Comparison of ENCODE assay signal across 8 cellular contexts in the genomic region with DNA sequence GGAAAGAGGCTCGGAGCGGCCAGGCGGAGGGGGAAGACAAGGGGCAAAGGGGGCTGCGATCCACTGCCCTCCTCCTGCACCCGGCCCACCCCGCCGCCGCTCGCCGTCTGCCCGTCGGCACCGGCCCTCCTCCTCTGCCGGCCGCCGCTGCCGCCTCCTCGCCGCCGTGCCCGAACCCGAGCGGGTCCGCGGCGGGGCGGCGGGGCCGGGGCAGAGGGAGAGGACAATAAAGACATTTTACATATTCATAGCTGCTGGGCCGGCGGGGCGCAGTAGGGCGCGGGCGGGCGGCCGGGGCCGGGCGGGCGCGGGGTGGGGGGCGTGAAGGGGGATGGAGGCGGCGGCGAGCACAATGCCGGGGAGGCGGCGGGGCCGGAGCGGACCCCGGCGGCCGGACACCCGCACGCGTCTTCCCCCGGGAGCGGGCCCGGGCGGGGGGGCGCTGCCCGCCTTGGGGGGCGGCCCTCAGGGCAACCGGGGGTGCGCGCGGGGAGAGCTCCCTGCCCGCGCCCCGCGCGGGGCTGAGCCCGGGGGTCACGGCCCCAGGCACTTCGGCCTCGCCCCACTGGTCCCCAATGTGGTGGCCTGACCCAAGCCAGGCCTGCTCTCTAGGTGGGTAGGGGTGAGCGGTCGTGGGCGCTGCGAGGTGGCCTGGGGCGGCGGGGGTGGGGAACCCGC. TPM values are rescaled to one million over a fixed set of nuclear protein-coding genes. Genes with fewer than 3 reads are reported as not detected.
A peak's percentile ranks its signal among the peaks of the same experiment; 100 is the strongest.
DNase-seq lines count a peak whose midpoint lies in the region; ATAC-seq and TF ChIP-seq lines count a peak whose summit lies in the region.

No MANE protein-coding gene starts in this region.

- BruUV-seq in OCI-LY7 (replicated peaks; lab: Mats Ljungman, UMichigan), result no TSS peak

- peak overlapping the region; percentile 50 for H2AFZ ChIP-seq in OCI-LY7 (ENCODE audit: low read length)

- H3K4me3 ChIP-seq in OCI-LY7 (ENCODE audit: low read depth, low read length, poor library complexity, severe bottlenecking), result peak overlapping the region; percentile 82
- H3K4me3 ChIP-seq in lower lobe of right lung, result peak overlapping the region; percentile 98
- peak overlapping the region in 4 of 5 donors; percentile 75 to 82 (median 78) for H3K4me3 ChIP-seq in subcutaneous abdominal adipose tissue (ENCODE audit: low read depth in 1 of 5, low read length in 5 of 5)

- H3K9ac ChIP-seq in subcutaneous abdominal adipose tissue (ENCODE audit: low read length in 5 of 5), result peak overlapping the region in 4 of 5 donors; percentile 84 to 94 (median 87)

- H3K9me3 Mint-ChIP-seq in activated CD4-positive, alpha-beta T cell treated with anti-CD3 and anti-CD28 coated beads, Interleukin-2, amount 10 ng/mL, durations not matched to agents 24 days and 14 days, result no peaks in the 10 kb centered on the region
- peaks cover 7% of the 10 kb centered on the region for H3K9me3 Mint-ChIP-seq in chondrocyte (ENCODE audit: low read depth)

- peak overlapping the region; percentile 98 for H3K4me3 Mint-ChIP-seq in activated CD4-positive, alpha-beta T cell treated with anti-CD3 and anti-CD28 coated beads, Interleukin-2, amount 10 ng/mL, durations not matched to agents 24 days and 14 days
- H3K4me3 Mint-ChIP-seq in chondrocyte (ENCODE audit: unreplicated experiment), result peak overlapping the region; percentile 87

- ATAC-seq in HG02623 (IDR thresholded peaks at IDR 0.05; ENCODE audit: unreplicated experiment) (peak; percentile 3), lower lobe of right lung (peak; percentile 22 to 41)

- CTCF ChIA-PET in OCI-LY7 (lab: Charles Lee; ENCODE audit: unreplicated experiment), result interaction anchor here (0.6 to 1.0 kb wide), 2 partner anchors 141 to 700 kb away, joined by 3 read pairs; no protein-coding TSS in a partner anchor

- no peak for TF ChIP-seq CTCF in OCI-LY7 (conservative IDR thresholded peaks at IDR 0.05; ENCODE audit: low read length)
- no peak for TF ChIP-seq CTCF in chondrocyte (IDR thresholded peaks at IDR 0.05)
- no peak for TF ChIP-seq CTCF in lower lobe of right lung (IDR thresholded peaks at IDR 0.05)

- no peaks in the 10 kb centered on the region; the same call in 1 of the 2 replicates for H3K79me2 ChIP-seq in OCI-LY7 (ENCODE audit: insufficient read depth, low read depth, low read length)

- peaks cover 42% of the 10 kb centered on the region for H3K4me1 Mint-ChIP-seq in activated CD4-positive, alpha-beta T cell treated with anti-CD3 and anti-CD28 coated beads, Interleukin-2, amount 10 ng/mL, durations not matched to agents 24 days and 14 days
- H3K4me1 Mint-ChIP-seq in chondrocyte (ENCODE audit: low read depth), result peaks cover 44% of the 10 kb centered on the region

- intact Hi-C loops in activated CD4-positive, alpha-beta T cell treated with anti-CD3 and anti-CD28 coated beads, Interleukin-2, amount 10 ng/mL, durations not matched to agents 24 days and 14 days (cut with micrococcal nuclease), result loop anchor here (2.0 to 10.0 kb wide), 8 partner anchors 99 to 1590 kb away; a partner anchor contains a TSS
- intact Hi-C loops in OCI-LY7 (cut with micrococcal nuclease; ENCODE audit: unreplicated experiment) (loop anchor here (1.0 to 5.0 kb wide), 7 partner anchors 136 to 716 kb away; a partner anchor contains a TSS), lower lobe of right lung (cut with DNase I) (no loop called here)

- peaks cover 17% of the 10 kb centered on the region for H3K9me3 ChIP-seq in OCI-LY7 (ENCODE audit: low read length)
- H3K9me3 ChIP-seq in lower lobe of right lung, result no peaks in the 10 kb centered on the region
- H3K9me3 ChIP-seq in subcutaneous abdominal adipose tissue (ENCODE audit: control insufficient read depth in 5 of 5, low read length in 5 of 5), result peaks cover 0 to 3% (median 0%) of the 10 kb centered on the region in 5 donors

- peak overlapping the region; percentile 77 for H3K27ac ChIP-seq in OCI-LY7 (ENCODE audit: low read depth, low read length, poor library complexity, severe bottlenecking)
- H3K27ac ChIP-seq in lower lobe of right lung, result peak overlapping the region; percentile 92
- H3K27ac ChIP-seq in subcutaneous abdominal adipose tissue (ENCODE audit: low read depth, low read length), result peak overlapping the region; percentile 96

- H3K27ac Mint-ChIP-seq in activated CD4-positive, alpha-beta T cell treated with anti-CD3 and anti-CD28 coated beads, Interleukin-2, amount 10 ng/mL, durations not matched to agents 24 days and 14 days, result peak overlapping the region; percentile 99
- H3K27ac Mint-ChIP-seq in chondrocyte (ENCODE audit: unreplicated experiment), result peak overlapping the region; percentile 87

- H3K27me3 ChIP-seq in lower lobe of right lung (ENCODE audit: low read depth) (no peaks in the 10 kb centered on the region), subcutaneous abdominal adipose tissue (ENCODE audit: control insufficient read depth in 5 of 5, insufficient read depth in 4 of 5, low read length in 5 of 5) (no peaks in the 10 kb centered on the region)

- POLR2A ChIA-PET in OCI-LY7 (lab: Charles Lee), result interaction anchor here (0.8 to 2.7 kb wide), 16 partner anchors 9 to 382 kb away, joined by 3 to 22 read pairs (median 4); a partner anchor contains a TSS

- peak overlapping the region; percentile 70 for H3K4me2 ChIP-seq in OCI-LY7 (ENCODE audit: low read length)

- peaks cover 2% of the 10 kb centered on the region for H3K27me3 Mint-ChIP-seq in activated CD4-positive, alpha-beta T cell treated with anti-CD3 and anti-CD28 coated beads, Interleukin-2, amount 10 ng/mL, durations not matched to agents 24 days and 14 days
- H3K27me3 Mint-ChIP-seq in chondrocyte (ENCODE audit: low read depth), result no peaks in the 10 kb centered on the region

- DNase-seq in activated CD4-positive, alpha-beta T cell treated with anti-CD3 and anti-CD28 coated beads, Interleukin-2, amount 10 ng/mL, durations not matched to agents 24 days and 14 days, result peak; percentile 83
- DNase-seq in activated CD4-positive, alpha-beta T cell treated with anti-CD3 and anti-CD28 coated beads for 48 hours, result no peak
- DNase-seq in OCI-LY7 (ENCODE audit: low spot score), result no peak
- DNase-seq in chondrocyte (ENCODE audit: low spot score), result peak; percentile 85
- no peak for DNase-seq in lower lobe of right lung
- DNase-seq in DMS153 treated with DMSO at 0.1 percent for 48 hours (lab: John Stamatoyannopoulos, UW; ENCODE audit: unreplicated experiment), result no peak

- H3K36me3 ChIP-seq in OCI-LY7 (ENCODE audit: insufficient read depth, low read length) (peaks cover 2% of the 10 kb centered on the region; the same call in 1 of the 2 replicates), lower lobe of right lung (no peaks in the 10 kb centered on the region), subcutaneous abdominal adipose tissue (ENCODE audit: control insufficient read depth in 5 of 5, insufficient read depth in 5 of 5, low read length in 5 of 5) (no peaks in the 10 kb centered on the region)

- H3K36me3 Mint-ChIP-seq in activated CD4-positive, alpha-beta T cell treated with anti-CD3 and anti-CD28 coated beads, Interleukin-2, amount 10 ng/mL, durations not matched to agents 24 days and 14 days (ENCODE audit: low read depth), result peaks cover 4% of the 10 kb centered on the region
- H3K36me3 Mint-ChIP-seq in chondrocyte (ENCODE audit: low read depth), result peaks cover 5% of the 10 kb centered on the region

- H3K9me2 ChIP-seq in OCI-LY7 (ENCODE audit: insufficient read depth, low read length), result no peaks in the 10 kb centered on the region

- no peaks in the 10 kb centered on the region for H4K20me1 ChIP-seq in OCI-LY7 (ENCODE audit: insufficient read depth, low read length)

- H3K4me1 ChIP-seq in OCI-LY7 (ENCODE audit: insufficient read depth, low read length, poor library complexity, severe bottlenecking) (peaks cover 29% of the 10 kb centered on the region), lower lobe of right lung (peaks cover 44% of the 10 kb centered on the region), subcutaneous abdominal adipose tissue (ENCODE audit: control insufficient read depth in 5 of 5, insufficient read depth in 5 of 5, low read length in 5 of 5) (peaks cover 0 to 28% (median 23%) of the 10 kb centered on the region in 5 donors)

RNA-seq across cellular contexts. Expression of a gene that starts 0.6 kb away (rescaled TPM):
- total RNA-seq in activated CD4-positive, alpha-beta T cell treated with anti-CD3 and anti-CD28 coated beads, Interleukin-2, amount 10 ng/mL, durations not matched to agents 24 days and 14 days, result 17.2 and 17.5 TPM in 2 replicates
- 18.7 and 21.2 TPM in 2 replicates for total RNA-seq in OCI-LY7 (2014; rRNA removed; shearing (Covaris generic))
- total RNA-seq in OCI-LY7 (2022), result 52.3 and 53.4 TPM in 2 replicates
- 13.2 to 23.7 TPM (median 14.8 TPM) in 3 replicates for total RNA-seq in chondrocyte
- 20.1 TPM for total RNA-seq in lower lobe of right lung

Comparison
In these comparisons a context has a peak if more than half of its experiments do, and no peak if none do; other contexts are left out.
1. DNase-seq: peak in activated CD4-positive, alpha-beta T cell treated with anti-CD3 and anti-CD28 coated beads, Interleukin-2, amount 10 ng/mL, durations not matched to agents 24 days and 14 days (single experiment) and chondrocyte (single experiment); none in activated CD4-positive, alpha-beta T cell treated with anti-CD3 and anti-CD28 coated beads for 48 hours (single experiment), OCI-LY7 (single experiment), lower lobe of right lung (single experiment) and DMS153 treated with DMSO at 0.1 percent for 48 hours (single experiment).
2. Peak in every context shown above with its lines, with median percentiles within 50 percentile points of each other: H3K27ac ChIP-seq and H3K4me3 ChIP-seq.